In the genomic region with DNA sequence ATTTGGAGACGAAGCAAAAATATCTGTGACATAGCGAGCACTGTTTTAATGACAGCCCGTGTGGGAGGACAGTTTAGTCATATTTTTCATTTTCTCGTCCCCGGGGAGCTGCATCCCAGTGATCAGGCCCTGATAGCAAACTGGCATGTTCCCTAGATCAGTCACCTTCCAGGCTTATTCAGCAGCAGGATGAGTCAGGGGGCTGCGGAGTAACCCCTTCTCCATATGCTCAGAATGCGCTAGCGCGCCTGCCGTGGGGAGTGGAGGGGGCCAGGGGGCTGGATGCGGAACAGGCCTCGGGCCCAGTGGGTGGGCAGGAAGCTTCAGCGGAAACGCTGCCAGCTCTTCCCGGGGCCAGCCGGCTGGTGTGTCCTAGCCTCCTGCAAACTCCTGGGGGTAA, we compare ENCODE assay signal across 25 cellular contexts.
DNase-seq lines count a peak whose midpoint lies in the region; ATAC-seq and TF ChIP-seq lines count a peak whose summit lies in the region.
"Had no signal": no experiment of that assay in that cellular context is flagged by ENCODE, and none has a peak within 500 bp of the region (broad histone marks: within the 10 kb centered on the region; RNA-seq: fewer than 3 reads in every experiment).

No MANE protein-coding gene starts in this region.

- TF ChIP-seq CTCF in endothelial cell (IDR thresholded peaks at IDR 0.05; ENCODE audit: unreplicated experiment): no peak

- H3K9me3 Mint-ChIP-seq in endothelial cell (ENCODE audit: unreplicated experiment): no peaks in the 10 kb centered on the region
- H3K9me3 Mint-ChIP-seq: activated T-helper 2 cell treated with anti-CD3 and anti-CD28 coated beads, Interferon-gamma antibody, Interleukin-2, Interleukin-4, amounts not matched to agents 10 μg/mL and 5 μg/mL and 100 μg/mL, durations not matched to agents 14 hours and 24 hours and 36 hours; dendritic cell treated with granulocyte-macrophage colony-stimulating factor and Interleukin-4, amounts not matched to agents 40 ng/mL and 50 ng/mL, for 4 days; naive B cell; stimulated activated effector memory CD8-positive, alpha-beta T cell treated with anti-CD3 and anti-CD28 coated beads, Interleukin-12 subunit alpha, Interleukin-12 subunit beta, amount 100 ng/mL, for 72 hours had no signal

- H3K27ac Mint-ChIP-seq in endothelial cell (ENCODE audit: unreplicated experiment): no peak overlapping the region
- H3K27ac Mint-ChIP-seq: activated naive CD8-positive, alpha-beta T cell; activated T-helper 2 cell treated with anti-CD3 and anti-CD28 coated beads, Interferon-gamma antibody, Interleukin-2, Interleukin-4, amounts not matched to agents 10 μg/mL and 5 μg/mL and 100 μg/mL, durations not matched to agents 14 hours and 24 hours and 36 hours; dendritic cell treated with granulocyte-macrophage colony-stimulating factor and Interleukin-4, amounts not matched to agents 40 ng/mL and 50 ng/mL, for 4 days; naive B cell; stimulated activated effector memory CD8-positive, alpha-beta T cell treated with anti-CD3 and anti-CD28 coated beads, Interleukin-12 subunit alpha, Interleukin-12 subunit beta, amount 100 ng/mL, for 72 hours had no signal

- no peaks in the 10 kb centered on the region for H3K36me3 Mint-ChIP-seq in endothelial cell (ENCODE audit: low read depth, unreplicated experiment)
- H3K36me3 Mint-ChIP-seq: activated naive CD8-positive, alpha-beta T cell; naive B cell; stimulated activated effector memory CD8-positive, alpha-beta T cell treated with anti-CD3 and anti-CD28 coated beads, Interleukin-12 subunit alpha, Interleukin-12 subunit beta, amount 100 ng/mL, for 72 hours had no signal

- peaks cover 5% of the 10 kb centered on the region for H3K27me3 Mint-ChIP-seq in endothelial cell (ENCODE audit: unreplicated experiment)

- peaks cover 4% of the 10 kb centered on the region for H3K4me1 Mint-ChIP-seq in endothelial cell (ENCODE audit: unreplicated experiment)
- H3K4me1 Mint-ChIP-seq: stimulated activated effector memory CD8-positive, alpha-beta T cell treated with anti-CD3 and anti-CD28 coated beads, Interleukin-12 subunit alpha, Interleukin-12 subunit beta, amount 100 ng/mL, for 72 hours had no signal

- H3K4me3 Mint-ChIP-seq in endothelial cell (ENCODE audit: unreplicated experiment): no peak overlapping the region
- H3K4me3 Mint-ChIP-seq: activated naive CD8-positive, alpha-beta T cell; dendritic cell treated with granulocyte-macrophage colony-stimulating factor and Interleukin-4, amounts not matched to agents 40 ng/mL and 50 ng/mL, for 4 days; naive B cell; stimulated activated effector memory CD8-positive, alpha-beta T cell treated with anti-CD3 and anti-CD28 coated beads, Interleukin-12 subunit alpha, Interleukin-12 subunit beta, amount 100 ng/mL, for 72 hours had no signal

- peak; percentile 81 for DNase-seq in DMS 273 (lab: John Stamatoyannopoulos, UW; ENCODE audit: unreplicated experiment)
- no peak for DNase-seq in DMS 273 treated with DMSO at 0.1 percent for 48 hours (lab: John Stamatoyannopoulos, UW)
- DNase-seq in NCI-H1694 (lab: John Stamatoyannopoulos, UW): peak; percentile 56
- peak; percentile 23 for DNase-seq in endothelial cell (ENCODE audit: low spot score)
- peak; percentile 22 for DNase-seq in occipital lobe (lab: John Stamatoyannopoulos, UW)
- DNase-seq in hippocampal formation (lab: John Stamatoyannopoulos, UW): no peak
- DNase-seq: activated CD4-positive, alpha-beta T cell treated with anti-CD3 and anti-CD28 coated beads, Interleukin-2, amount 50 U/mL, for 48 hours; activated CD4-positive, CD25-positive, alpha-beta regulatory T cell; activated CD8-positive, alpha-beta memory T cell treated with anti-CD3 and anti-CD28 coated beads, Interleukin-2, amount 50 U/mL, for 48 hours; aorta; Calu3; central memory CD4-positive, alpha-beta T cell; mesenchymal stem cell; naive B cell; NCI-H146; NCI-H774; stimulated activated CD4-positive, alpha-beta T cell treated with anti-CD3 and anti-CD28 coated beads, Interleukin-2, amount 100 ng/mL, for 48 hours; T1000 had no signal

- ATAC-seq in HG03097 (IDR thresholded peaks at IDR 0.05; ENCODE audit: low FRiP score, unreplicated experiment) (no peak), HG02852 (IDR thresholded peaks at IDR 0.05; ENCODE audit: unreplicated experiment) (no peak)
- ATAC-seq: left lobe of liver; stimulated activated effector memory CD8-positive, alpha-beta T cell treated with anti-CD3 and anti-CD28 coated beads, Interleukin-12 subunit alpha, Interleukin-12 subunit beta, amount 100 ng/mL, for 72 hours had no signal

Comparison
In these comparisons a context has a peak if more than half of its experiments do, and no peak if none do; other contexts are left out.
1. DNase-seq: peak in DMS 273 (single experiment), NCI-H1694 (single experiment), endothelial cell (single experiment) and occipital lobe (single experiment); none in DMS 273 treated with DMSO at 0.1 percent for 48 hours (single experiment) and hippocampal formation (0 of 2).